28 cellular contexts compared by ENCODE assay signal in the genomic region with DNA sequence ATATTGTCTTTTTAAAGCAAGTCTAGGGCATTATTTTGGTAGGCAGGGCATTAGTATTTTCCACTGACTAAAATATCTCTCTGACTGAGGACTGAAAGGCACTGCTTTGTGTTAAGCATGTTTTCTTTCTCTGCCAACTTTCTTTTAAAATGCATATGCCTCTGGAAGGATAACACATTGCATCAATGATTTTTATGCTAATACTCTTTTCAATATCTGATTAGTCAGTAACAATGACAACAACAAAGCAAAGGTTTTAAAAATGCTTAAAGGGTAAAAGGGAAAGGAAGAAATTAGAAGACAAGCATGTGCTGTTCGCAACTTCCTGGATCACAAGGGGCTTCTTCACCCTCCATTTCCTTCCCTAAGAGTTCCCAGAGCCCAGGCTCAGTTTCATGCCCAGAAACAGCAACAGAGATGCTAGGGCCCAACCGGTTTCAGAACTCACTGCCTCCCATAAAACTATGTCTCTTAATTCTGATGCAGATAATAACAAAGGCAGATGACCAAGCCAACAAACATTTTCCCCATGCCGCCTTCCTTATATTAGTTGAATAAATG.
"Had no signal": no experiment of that assay in that cellular context is flagged by ENCODE, and none has a peak within 500 bp of the region (broad histone marks: within the 10 kb centered on the region; RNA-seq: fewer than 3 reads in every experiment).

No MANE protein-coding gene starts in this region.

- H3K36me3 Mint-ChIP-seq: activated naive CD4-positive, alpha-beta T cell treated with anti-CD3 and anti-CD28 coated beads, Interleukin-2, amount 50 U/mL, for 72 hours had no signal

- H3K27me3 ChIP-seq: adrenal gland, cardiac muscle cell had no signal

- H3K9ac ChIP-seq: KMS-11 had no signal

- H3K4me2 ChIP-seq: KMS-11 had no signal

- H3K4me1 Mint-ChIP-seq: activated CD4-positive, alpha-beta T cell treated with anti-CD3 and anti-CD28 coated beads, Interleukin-2, amount 10 ng/mL, durations not matched to agents 7 days and 5 days; central memory CD8-positive, alpha-beta T cell had no signal

- H3K27ac ChIP-seq: adrenal gland, cardiac muscle cell, KMS-11, WERI-Rb-1 had no signal

- H3K4me1 ChIP-seq: adrenal gland had no signal

- H3K9me3 ChIP-seq: adrenal gland had no signal

- DNase-seq: activated CD4-positive, alpha-beta T cell treated with anti-CD3 and anti-CD28 coated beads, Interleukin-2, amount 10 ng/mL, durations not matched to agents 7 days and 5 days; activated CD4-positive, alpha-beta T cell treated with anti-CD3 and anti-CD28 coated beads, Interleukin-2, amount 50 U/mL, for 48 hours; activated CD8-positive, alpha-beta T cell treated with anti-CD3 and anti-CD28 coated beads, Interleukin-2, amount 10 ng/mL, durations not matched to agents 7 days and 5 days; activated gamma-delta T cell treated with Interleukin-2 at 50 U/mL for 16 hours; activated naive CD4-positive, alpha-beta T cell treated with anti-CD3 and anti-CD28 coated beads for 36 hours; activated T-cell treated with anti-CD3 and anti-CD28 coated beads, Interleukin-2, amount 50 U/mL, for 4 hours; adrenal gland; MM.1S; MV-4-11; NCI-H1092; NCI-H1436 treated with DMSO at 0.1 percent for 48 hours; NCI-H1694 treated with DMSO at 0.1 percent for 48 hours; NCI-H2029; NCI-H2171; NCI-H510A; NCI-H748 treated with DMSO at 0.1 percent for 48 hours; NK-92 treated with Interleukin-12 subunit alpha and Interleukin-12 subunit beta, amount 100 ng/mL, for 24 hours; Right ventricle myocardium superior; SW 1271; T-helper 1 cell; T-helper 2 cell; T-helper 9 cell; WERI-Rb-1 had no signal

- H3K27me3 Mint-ChIP-seq: central memory CD8-positive, alpha-beta T cell had no signal

- ATAC-seq: activated CD8-positive, alpha-beta T cell treated with anti-CD3 and anti-CD28 coated beads, Interleukin-2, amount 10 ng/mL, durations not matched to agents 7 days and 5 days; activated T-cell treated with anti-CD3 and anti-CD28 coated beads, Interleukin-2, amount 50 U/mL, for 4 hours had no signal

- H3K36me3 ChIP-seq: adrenal gland, cardiac muscle cell, WERI-Rb-1 had no signal

- H3K4me3 ChIP-seq: adrenal gland, cardiac muscle cell had no signal

- H3K4me3 Mint-ChIP-seq: activated CD4-positive, alpha-beta T cell treated with anti-CD3 and anti-CD28 coated beads, Interleukin-2, amount 10 ng/mL, durations not matched to agents 7 days and 5 days; activated CD8-positive, alpha-beta T cell treated with anti-CD3 and anti-CD28 coated beads, Interleukin-2, amount 10 ng/mL, durations not matched to agents 7 days and 5 days; activated naive CD4-positive, alpha-beta T cell treated with anti-CD3 and anti-CD28 coated beads for 36 hours; activated T-cell treated with anti-CD3 and anti-CD28 coated beads, Interleukin-2, amount 50 U/mL, for 4 hours; activated T-helper 1 cell treated with anti-CD3 and anti-CD28 coated beads, Interleukin-12 subunit alpha, Interleukin-12 subunit beta, Interleukin-2, Interleukin-4 antibody, amounts not matched to agents 30 ng/mL and 10 ng/mL and 1 ng/mL, durations not matched to agents 14 hours and 24 hours and 36 hours; central memory CD8-positive, alpha-beta T cell had no signal

- H3K27ac Mint-ChIP-seq: activated CD4-positive, alpha-beta T cell treated with anti-CD3 and anti-CD28 coated beads, Interleukin-2, amount 10 ng/mL, durations not matched to agents 7 days and 5 days; activated CD8-positive, alpha-beta T cell treated with anti-CD3 and anti-CD28 coated beads, Interleukin-2, amount 10 ng/mL, durations not matched to agents 7 days and 5 days; activated naive CD4-positive, alpha-beta T cell treated with anti-CD3 and anti-CD28 coated beads for 36 hours; activated naive CD4-positive, alpha-beta T cell treated with anti-CD3 and anti-CD28 coated beads, Interleukin-2, amount 50 U/mL, for 72 hours; activated T-helper 1 cell treated with anti-CD3 and anti-CD28 coated beads, Interleukin-12 subunit alpha, Interleukin-12 subunit beta, Interleukin-2, Interleukin-4 antibody, amounts not matched to agents 30 ng/mL and 10 ng/mL and 1 ng/mL, durations not matched to agents 14 hours and 24 hours and 36 hours had no signal

- H3K9me3 Mint-ChIP-seq: activated CD4-positive, alpha-beta T cell treated with anti-CD3 and anti-CD28 coated beads, Interleukin-2, amount 10 ng/mL, durations not matched to agents 7 days and 5 days; activated naive CD4-positive, alpha-beta T cell treated with anti-CD3 and anti-CD28 coated beads for 36 hours; activated naive CD4-positive, alpha-beta T cell treated with anti-CD3 and anti-CD28 coated beads, Interleukin-2, amount 50 U/mL, for 72 hours; activated T-cell treated with anti-CD3 and anti-CD28 coated beads, Interleukin-2, amount 50 U/mL, for 4 hours; activated T-helper 1 cell treated with anti-CD3 and anti-CD28 coated beads, Interleukin-12 subunit alpha, Interleukin-12 subunit beta, Interleukin-2, Interleukin-4 antibody, amounts not matched to agents 30 ng/mL and 10 ng/mL and 1 ng/mL, durations not matched to agents 14 hours and 24 hours and 36 hours; central memory CD8-positive, alpha-beta T cell had no signal
